25 cellular contexts compared by ENCODE assay signal in genomic region chr16:88556294-88556988, GRCh38.
"Had no signal": no experiment of that assay in that cellular context is flagged by ENCODE, and none has a peak within 500 bp of the region (broad histone marks: within the 10 kb centered on the region; RNA-seq: fewer than 3 reads in every experiment).

No MANE protein-coding gene starts in this region.

- H3K9me3 Mint-ChIP-seq: effector memory CD8-positive, alpha-beta T cell; mesothelial cell of epicardium; neural crest cell had no signal

- H3K36me3 Mint-ChIP-seq: mesothelial cell of epicardium; natural killer cell treated with Interleukin-12 subunit alpha and Interleukin-12 subunit beta and Interleukin-15 and Interleukin-18, amount 100 ng/mL, for 72 hours; stimulated activated effector memory CD8-positive, alpha-beta T cell treated with anti-CD3 and anti-CD28 coated beads, Interleukin-12 subunit alpha, Interleukin-12 subunit beta, amount 100 ng/mL, for 72 hours had no signal

- H3K27ac Mint-ChIP-seq: mesothelial cell of epicardium; natural killer cell treated with Interleukin-12 subunit alpha and Interleukin-12 subunit beta and Interleukin-15 and Interleukin-18, amount 100 ng/mL, for 72 hours; stimulated activated effector memory CD8-positive, alpha-beta T cell treated with anti-CD3 and anti-CD28 coated beads, Interleukin-12 subunit alpha, Interleukin-12 subunit beta, amount 100 ng/mL, for 72 hours had no signal

- H3K4me3 ChIP-seq: left lung, mucosa of descending colon, ovary, psoas muscle, sigmoid colon, thoracic aorta, tibial nerve, upper lobe of right lung, uterus had no signal

- ATAC-seq: effector memory CD8-positive, alpha-beta T cell; left cardiac atrium; left lung; mucosa of descending colon; natural killer cell treated with Interleukin-12 subunit alpha and Interleukin-12 subunit beta and Interleukin-15 and Interleukin-18, amount 100 ng/mL, for 72 hours; psoas muscle; right cardiac atrium; stimulated activated effector memory CD8-positive, alpha-beta T cell treated with anti-CD3 and anti-CD28 coated beads, Interleukin-12 subunit alpha, Interleukin-12 subunit beta, amount 100 ng/mL, for 72 hours; stimulated activated naive CD8-positive, alpha-beta T cell treated with anti-CD3 and anti-CD28 coated beads, Interleukin-15, Interleukin-2, amounts not matched to agents 100 U/mL and 50 U/mL, for 24 hours; upper lobe of right lung had no signal

- H3K4me3 Mint-ChIP-seq: effector memory CD8-positive, alpha-beta T cell; mesothelial cell of epicardium; natural killer cell treated with Interleukin-12 subunit alpha and Interleukin-12 subunit beta and Interleukin-15 and Interleukin-18, amount 100 ng/mL, for 72 hours; neural crest cell; stimulated activated effector memory CD8-positive, alpha-beta T cell treated with anti-CD3 and anti-CD28 coated beads, Interleukin-12 subunit alpha, Interleukin-12 subunit beta, amount 100 ng/mL, for 72 hours had no signal

- H3K27ac ChIP-seq: left lung, ovary, psoas muscle, sigmoid colon, thoracic aorta, tibial nerve, upper lobe of right lung, uterus had no signal

- H3K27me3 ChIP-seq: ovary, uterus had no signal

- H3K4me1 ChIP-seq: left lung, upper lobe of right lung, uterus had no signal

- H3K36me3 ChIP-seq: left lung, ovary, sigmoid colon, thoracic aorta, tibial nerve, upper lobe of right lung, uterus had no signal

- H3K9me3 ChIP-seq: left lung, mucosa of descending colon, ovary, psoas muscle, sigmoid colon, thoracic aorta, upper lobe of right lung, uterus had no signal

- DNase-seq: cortex of kidney; effector memory CD8-positive, alpha-beta T cell; head of caudate nucleus; left cardiac atrium; left lung; mesenchymal stem cell; mucosa of descending colon; naive B cell; ovary; posterior cingulate gyrus; psoas muscle; sigmoid colon; stimulated activated CD4-positive, alpha-beta T cell treated with anti-CD3 and anti-CD28 coated beads, Interleukin-2, amount 100 ng/mL, for 24 hours; stimulated activated CD4-positive, alpha-beta T cell treated with anti-CD3 and anti-CD28 coated beads, Interleukin-4, amount 100 ng/mL, for 24 hours; stimulated activated naive CD8-positive, alpha-beta T cell treated with anti-CD3 and anti-CD28 coated beads, Interleukin-15, Interleukin-2, amounts not matched to agents 100 U/mL and 50 U/mL, for 24 hours; substantia nigra; upper lobe of right lung; uterus had no signal
